Comparison of ENCODE assay signal across 19 cellular contexts in genomic region chr7:155276800-155277375, GRCh38. TPM values are rescaled to one million over a fixed set of nuclear protein-coding genes. Genes with fewer than 3 reads are reported as not detected.
DNase-seq lines count a peak whose midpoint lies in the region; ATAC-seq and TF ChIP-seq lines count a peak whose summit lies in the region.
"Had no signal": no experiment of that assay in that cellular context is flagged by ENCODE, and none has a peak within 500 bp of the region (broad histone marks: within the 10 kb centered on the region; RNA-seq: fewer than 3 reads in every experiment).

No MANE protein-coding gene starts in this region.

- no peak overlapping the region for H3K4me3 ChIP-seq in PC-9
- H3K4me3 ChIP-seq in upper lobe of right lung: no peak overlapping the region
- H3K4me3 ChIP-seq: BLaER1, Peyer's patch, SJSA1 had no signal

- H3F3A ChIP-seq in PC-9 (ENCODE audit: insufficient read depth, low read depth): no peaks in the 10 kb centered on the region

- ATAC-seq in foreskin keratinocyte (peak; percentile 14), upper lobe of right lung (no peak), HG02623 (IDR thresholded peaks at IDR 0.05; ENCODE audit: unreplicated experiment) (no peak)
- ATAC-seq: CD8-positive, alpha-beta T cell had no signal

- H3K4me1 ChIP-seq in PC-9 (replicated peaks; ENCODE audit: insufficient read depth) (peaks cover 20% of the 10 kb centered on the region), foreskin keratinocyte (no peaks in the 10 kb centered on the region), upper lobe of right lung (no peaks in the 10 kb centered on the region)
- H3K4me1 ChIP-seq: Peyer's patch had no signal

- BruUV-seq in PC-9 (replicated peaks; lab: Mats Ljungman, UMichigan): no TSS peak

- H4K20me1 ChIP-seq in PC-9 (ENCODE audit: insufficient read depth): no peaks in the 10 kb centered on the region
- H4K20me1 ChIP-seq: BLaER1 had no signal

- no peaks in the 10 kb centered on the region for H3K9me3 ChIP-seq in PC-9 (ENCODE audit: insufficient read depth, low read depth)
- H3K9me3 ChIP-seq in upper lobe of right lung: no peaks in the 10 kb centered on the region
- H3K9me3 ChIP-seq: BLaER1, Peyer's patch, SJSA1 had no signal

- H3K79me2 ChIP-seq in PC-9 (ENCODE audit: low read depth): no peaks in the 10 kb centered on the region

- DNase-seq in activated effector memory CD4-positive, alpha-beta T cell treated with anti-CD3 and anti-CD28 coated beads, Interleukin-2, amount 50 U/mL, for 16 hours: peak; percentile 39
- DNase-seq in activated effector memory CD4-positive, alpha-beta T cell treated with Interleukin-2 at 50 U/mL for 16 hours: no peak
- DNase-seq in PC-9: no peak
- DNase-seq in foreskin keratinocyte: no peak
- peak; percentile 45 for DNase-seq in upper lobe of right lung
- DNase-seq in NCI-H1048 (lab: John Stamatoyannopoulos, UW): no peak
- DNase-seq: Calu3; CD8-positive, alpha-beta T cell; DMS53; Kasumi-1; MM.1S; NCI-H1105; NCI-H187; NCI-H226; NCI-H524 had no signal

- no peaks in the 10 kb centered on the region for H3K9me2 ChIP-seq in PC-9 (ENCODE audit: insufficient read depth)

- H3K36me3 ChIP-seq in PC-9 (ENCODE audit: low read depth) (no peaks in the 10 kb centered on the region), upper lobe of right lung (no peaks in the 10 kb centered on the region)
- H3K36me3 ChIP-seq: BLaER1, Peyer's patch, SJSA1 had no signal

- TF ChIP-seq CTCF in PC-9 (conservative IDR thresholded peaks at IDR 0.05) (no peak), foreskin keratinocyte (conservative IDR thresholded peaks at IDR 0.05) (no peak), upper lobe of right lung (IDR thresholded peaks at IDR 0.05) (no peak)

- intact Hi-C loops in PC-9 (cut with micrococcal nuclease; ENCODE audit: unreplicated experiment): no loop called here
- intact Hi-C loops in upper lobe of right lung (cut with DNase I): no loop called here

- CTCF ChIA-PET in PC-9 (lab: Charles Lee): no interaction called here

- H3K27ac ChIP-seq in PC-9 (no peak overlapping the region), foreskin keratinocyte (no peak overlapping the region), upper lobe of right lung (no peak overlapping the region)
- H3K27ac ChIP-seq: BLaER1, Peyer's patch had no signal

- H3K4me2 ChIP-seq in PC-9: 0 out of 2 replicates have a peak overlapping the region, but pooled peaks have one; percentile 4
- H3K4me2 ChIP-seq: BLaER1 had no signal

- H2AFZ ChIP-seq in PC-9: no peak overlapping the region

- POLR2A ChIA-PET in PC-9 (lab: Charles Lee; ENCODE audit: unreplicated experiment): no interaction called here

- H3K27me3 ChIP-seq in PC-9 (ENCODE audit: insufficient read depth, low read depth): no peaks in the 10 kb centered on the region
- peaks cover 49% of the 10 kb centered on the region for H3K27me3 ChIP-seq in foreskin keratinocyte
- H3K27me3 ChIP-seq in upper lobe of right lung: peaks cover 8% of the 10 kb centered on the region
- H3K27me3 ChIP-seq: BLaER1, Peyer's patch, SJSA1 had no signal

RNA-seq across cellular contexts. Expression of gene INSIG1, which starts 20.8 kb away (rescaled TPM):
- total RNA-seq in PC-9 (2021) (75.7 and 103 TPM in 2 replicates), foreskin keratinocyte (184 and 210 TPM in 2 replicates), upper lobe of right lung (90.7 TPM)
- polyA plus RNA-seq in foreskin keratinocyte: 88.5 and 92.0 TPM in 2 replicates

Comparison
In these comparisons a context has a peak if more than half of its experiments do, and no peak if none do; other contexts are left out.
1. DNase-seq: peak in activated effector memory CD4-positive, alpha-beta T cell treated with anti-CD3 and anti-CD28 coated beads, Interleukin-2, amount 50 U/mL, for 16 hours (single experiment) and upper lobe of right lung (single experiment); none in activated effector memory CD4-positive, alpha-beta T cell treated with Interleukin-2 at 50 U/mL for 16 hours (single experiment), PC-9 (0 of 2), foreskin keratinocyte (0 of 2) and NCI-H1048 (single experiment).